36 cellular contexts compared by ENCODE assay signal in the genomic region with DNA sequence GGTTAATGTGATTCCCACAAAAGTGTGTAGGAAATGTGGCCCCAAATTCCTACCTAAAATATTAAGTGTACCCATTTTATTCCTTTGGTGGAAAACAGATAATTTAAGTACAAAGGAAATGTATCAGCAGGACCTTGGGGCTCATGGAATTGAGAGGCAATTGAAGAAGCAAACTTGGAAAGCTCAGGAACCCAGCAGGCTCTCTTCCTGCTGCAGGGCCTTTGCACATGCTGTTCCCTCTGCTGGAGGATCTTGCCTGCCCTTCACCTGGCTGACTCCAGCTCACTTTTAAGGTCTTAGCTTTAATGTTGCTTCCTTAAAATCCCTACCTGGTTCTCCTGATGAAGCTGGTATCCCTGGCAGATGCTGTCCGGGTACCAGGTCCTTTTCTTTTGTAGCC. TPM values are rescaled to one million over a fixed set of nuclear protein-coding genes. Genes with fewer than 3 reads are reported as not detected.
"Had no signal": no experiment of that assay in that cellular context is flagged by ENCODE, and none has a peak within 500 bp of the region (broad histone marks: within the 10 kb centered on the region; RNA-seq: fewer than 3 reads in every experiment).

No MANE protein-coding gene starts in this region.

- H3K27me3 ChIP-seq: ascending aorta, cardiac muscle cell, Peyer's patch had no signal

- H3K27ac ChIP-seq: ascending aorta, cardiac muscle cell, KMS-11, Peyer's patch had no signal

- ATAC-seq: activated CD8-positive, alpha-beta memory T cell treated with anti-CD3 and anti-CD28 coated beads, Interleukin-2, amount 10 ng/mL, durations not matched to agents 7 days and 5 days; Right ventricle myocardium inferior had no signal

- H3K36me3 ChIP-seq: ascending aorta, cardiac muscle cell, Peyer's patch had no signal

- H3K4me3 Mint-ChIP-seq: activated B cell treated with CpG ODN at 0.5 μM for 24 hours; activated CD4-positive, alpha-beta memory T cell treated with anti-CD3 and anti-CD28 coated beads, Interleukin-2, amount 10 ng/mL, durations not matched to agents 7 days and 5 days; activated CD8-positive, alpha-beta memory T cell treated with anti-CD3 and anti-CD28 coated beads, Interleukin-2, amount 10 ng/mL, durations not matched to agents 7 days and 5 days; activated naive CD4-positive, alpha-beta T cell treated with anti-CD3 and anti-CD28 coated beads, Interleukin-2, amount 50 U/mL, for 24 hours; activated naive CD8-positive, alpha-beta T cell treated with anti-CD3 and anti-CD28 coated beads, Interleukin-2, amount 10 ng/mL, durations not matched to agents 7 days and 5 days; central memory CD8-positive, alpha-beta T cell had no signal

- DNase-seq: activated B cell treated with CpG ODN at 0.5 μM for 24 hours; activated CD4-positive, alpha-beta memory T cell treated with anti-CD3 and anti-CD28 coated beads, Interleukin-2, amount 10 ng/mL, durations not matched to agents 7 days and 5 days; activated CD4-positive, alpha-beta T cell treated with anti-CD3 and anti-CD28 coated beads for 4 hours; activated CD4-positive, CD25-positive, alpha-beta regulatory T cell treated with anti-CD3 and anti-CD28 coated beads, Interleukin-2, amount 50 U/mL, for 72 hours; activated CD8-positive, alpha-beta memory T cell treated with anti-CD3 and anti-CD28 coated beads, Interleukin-2, amount 50 U/mL, for 48 hours; activated gamma-delta T cell; activated naive CD4-positive, alpha-beta T cell treated with Interleukin-2 at 50 U/mL for 16 hours; activated naive CD8-positive, alpha-beta T cell treated with anti-CD3 and anti-CD28 coated beads, Interleukin-2, amount 10 ng/mL, durations not matched to agents 7 days and 5 days; activated T-cell treated with anti-CD3 and anti-CD28 coated beads, Interleukin-2, amount 50 U/mL, for 48 hours; amygdala; MM.1S; NCI-H1092 treated with DMSO at 0.1 percent for 48 hours; NCI-H1417 treated with DMSO at 0.1 percent for 48 hours; NCI-H187 treated with DMSO at 0.1 percent for 48 hours; NCI-H2081; NCI-H2171 treated with DMSO at 0.1 percent for 48 hours; NCI-H345; NCI-H524 treated with DMSO at 0.1 percent for 48 hours; NK-92 treated with Interleukin-12 subunit alpha and Interleukin-12 subunit beta, amount 100 ng/mL, for 24 hours; RPMI8226; SIG-M5; T-helper 1 cell; T-helper 2 cell; T-helper 9 cell had no signal

- H3K9me3 Mint-ChIP-seq: activated B cell treated with CpG ODN at 0.5 μM for 24 hours; activated CD4-positive, alpha-beta memory T cell treated with anti-CD3 and anti-CD28 coated beads, Interleukin-2, amount 10 ng/mL, durations not matched to agents 7 days and 5 days; activated naive CD4-positive, alpha-beta T cell treated with anti-CD3 and anti-CD28 coated beads, Interleukin-2, amount 50 U/mL, for 24 hours; activated naive CD8-positive, alpha-beta T cell treated with anti-CD3 and anti-CD28 coated beads, Interleukin-2, amount 10 ng/mL, durations not matched to agents 7 days and 5 days; central memory CD8-positive, alpha-beta T cell had no signal

- H3K36me3 Mint-ChIP-seq: activated CD8-positive, alpha-beta memory T cell treated with anti-CD3 and anti-CD28 coated beads, Interleukin-2, amount 10 ng/mL, durations not matched to agents 7 days and 5 days; activated naive CD4-positive, alpha-beta T cell treated with anti-CD3 and anti-CD28 coated beads, Interleukin-2, amount 50 U/mL, for 24 hours; activated naive CD8-positive, alpha-beta T cell treated with anti-CD3 and anti-CD28 coated beads, Interleukin-2, amount 10 ng/mL, durations not matched to agents 7 days and 5 days had no signal

- H3K4me2 ChIP-seq: KMS-11 had no signal

- H3K4me1 ChIP-seq: ascending aorta had no signal

- H3K27ac Mint-ChIP-seq: activated B cell treated with CpG ODN at 0.5 μM for 24 hours; activated CD4-positive, alpha-beta memory T cell treated with anti-CD3 and anti-CD28 coated beads, Interleukin-2, amount 10 ng/mL, durations not matched to agents 7 days and 5 days; activated CD8-positive, alpha-beta memory T cell treated with anti-CD3 and anti-CD28 coated beads, Interleukin-2, amount 10 ng/mL, durations not matched to agents 7 days and 5 days; activated naive CD8-positive, alpha-beta T cell treated with anti-CD3 and anti-CD28 coated beads, Interleukin-2, amount 10 ng/mL, durations not matched to agents 7 days and 5 days had no signal

- H3K9me3 ChIP-seq: ascending aorta, Peyer's patch had no signal

- H3K4me3 ChIP-seq: ascending aorta, cardiac muscle cell, Peyer's patch had no signal

- H3K9ac ChIP-seq: KMS-11 had no signal

RNA-seq across cellular contexts. Expression of a gene that starts 16.5 kb away (rescaled TPM):
- total RNA-seq: activated CD4-positive, alpha-beta memory T cell treated with anti-CD3 and anti-CD28 coated beads, Interleukin-2, amount 10 ng/mL, durations not matched to agents 7 days and 5 days; activated CD8-positive, alpha-beta memory T cell treated with anti-CD3 and anti-CD28 coated beads, Interleukin-2, amount 10 ng/mL, durations not matched to agents 7 days and 5 days; ascending aorta; LHCN-M2; NCI-H460; PC-3; Peyer's patch; SK-MEL-5 had no signal
